ENCODE assay signal across 1 cellular context in the genomic region with DNA sequence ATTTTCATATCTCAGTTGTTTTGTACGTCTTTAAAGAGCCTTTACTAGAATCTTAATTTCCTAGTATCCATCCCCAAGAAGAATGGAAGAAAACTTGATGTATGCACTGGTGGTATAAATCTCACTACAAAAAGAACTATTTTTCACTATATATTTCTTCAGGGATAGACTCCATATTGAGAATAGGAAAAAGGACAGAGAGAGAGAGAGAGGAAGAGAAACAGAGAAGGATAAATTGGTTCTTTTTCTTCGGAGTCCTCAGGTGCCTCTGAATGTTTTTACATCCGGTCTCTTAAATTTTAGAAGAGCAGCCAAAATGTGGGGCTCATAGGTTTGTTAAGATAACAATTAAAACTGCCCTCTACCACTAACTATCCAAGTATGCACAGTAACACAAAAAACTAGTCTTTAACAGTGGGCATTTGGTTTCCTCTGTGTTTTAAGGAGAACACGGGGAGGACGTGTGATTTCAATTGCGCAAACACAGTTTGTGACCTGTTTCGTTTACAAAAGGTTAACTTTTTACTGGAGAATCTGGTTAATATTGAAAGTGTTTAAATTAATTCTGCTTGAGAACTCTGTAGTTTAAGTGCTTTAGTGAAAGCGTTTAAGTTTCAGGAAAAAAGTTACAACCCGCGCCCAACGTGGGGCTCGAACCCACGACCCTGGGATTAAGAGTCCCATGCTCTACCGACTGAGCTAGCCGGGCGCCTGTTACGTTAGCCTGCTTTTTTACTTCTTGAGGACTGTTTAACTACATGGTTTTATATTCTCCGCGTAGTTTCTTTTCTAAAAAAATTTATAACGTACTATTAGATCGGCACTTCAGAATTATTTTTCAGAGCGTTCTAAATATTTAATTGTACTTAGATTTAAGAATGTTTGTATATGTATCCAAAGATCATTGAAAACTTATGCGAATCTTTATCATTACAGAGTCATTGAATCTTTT.
TF ChIP-seq lines count a peak whose summit lies in the region.

No MANE protein-coding gene starts in this region.

TF ChIP-seq in K562, 482 proteins besides CTCF, POLR2A, EP300 and RAD21 (continued from another document and continues in another):
- TF ChIP-seq HMG20A (CRISPR knock-in tag; conservative IDR thresholded peaks at IDR 0.05), result no peak
- TF ChIP-seq RBFOX2 (IDR thresholded peaks at IDR 0.05; ENCODE audit: low read depth, low read length), result peak; percentile 24; the same call in 1 of the 2 replicates
- TF ChIP-seq, protein P1, sequence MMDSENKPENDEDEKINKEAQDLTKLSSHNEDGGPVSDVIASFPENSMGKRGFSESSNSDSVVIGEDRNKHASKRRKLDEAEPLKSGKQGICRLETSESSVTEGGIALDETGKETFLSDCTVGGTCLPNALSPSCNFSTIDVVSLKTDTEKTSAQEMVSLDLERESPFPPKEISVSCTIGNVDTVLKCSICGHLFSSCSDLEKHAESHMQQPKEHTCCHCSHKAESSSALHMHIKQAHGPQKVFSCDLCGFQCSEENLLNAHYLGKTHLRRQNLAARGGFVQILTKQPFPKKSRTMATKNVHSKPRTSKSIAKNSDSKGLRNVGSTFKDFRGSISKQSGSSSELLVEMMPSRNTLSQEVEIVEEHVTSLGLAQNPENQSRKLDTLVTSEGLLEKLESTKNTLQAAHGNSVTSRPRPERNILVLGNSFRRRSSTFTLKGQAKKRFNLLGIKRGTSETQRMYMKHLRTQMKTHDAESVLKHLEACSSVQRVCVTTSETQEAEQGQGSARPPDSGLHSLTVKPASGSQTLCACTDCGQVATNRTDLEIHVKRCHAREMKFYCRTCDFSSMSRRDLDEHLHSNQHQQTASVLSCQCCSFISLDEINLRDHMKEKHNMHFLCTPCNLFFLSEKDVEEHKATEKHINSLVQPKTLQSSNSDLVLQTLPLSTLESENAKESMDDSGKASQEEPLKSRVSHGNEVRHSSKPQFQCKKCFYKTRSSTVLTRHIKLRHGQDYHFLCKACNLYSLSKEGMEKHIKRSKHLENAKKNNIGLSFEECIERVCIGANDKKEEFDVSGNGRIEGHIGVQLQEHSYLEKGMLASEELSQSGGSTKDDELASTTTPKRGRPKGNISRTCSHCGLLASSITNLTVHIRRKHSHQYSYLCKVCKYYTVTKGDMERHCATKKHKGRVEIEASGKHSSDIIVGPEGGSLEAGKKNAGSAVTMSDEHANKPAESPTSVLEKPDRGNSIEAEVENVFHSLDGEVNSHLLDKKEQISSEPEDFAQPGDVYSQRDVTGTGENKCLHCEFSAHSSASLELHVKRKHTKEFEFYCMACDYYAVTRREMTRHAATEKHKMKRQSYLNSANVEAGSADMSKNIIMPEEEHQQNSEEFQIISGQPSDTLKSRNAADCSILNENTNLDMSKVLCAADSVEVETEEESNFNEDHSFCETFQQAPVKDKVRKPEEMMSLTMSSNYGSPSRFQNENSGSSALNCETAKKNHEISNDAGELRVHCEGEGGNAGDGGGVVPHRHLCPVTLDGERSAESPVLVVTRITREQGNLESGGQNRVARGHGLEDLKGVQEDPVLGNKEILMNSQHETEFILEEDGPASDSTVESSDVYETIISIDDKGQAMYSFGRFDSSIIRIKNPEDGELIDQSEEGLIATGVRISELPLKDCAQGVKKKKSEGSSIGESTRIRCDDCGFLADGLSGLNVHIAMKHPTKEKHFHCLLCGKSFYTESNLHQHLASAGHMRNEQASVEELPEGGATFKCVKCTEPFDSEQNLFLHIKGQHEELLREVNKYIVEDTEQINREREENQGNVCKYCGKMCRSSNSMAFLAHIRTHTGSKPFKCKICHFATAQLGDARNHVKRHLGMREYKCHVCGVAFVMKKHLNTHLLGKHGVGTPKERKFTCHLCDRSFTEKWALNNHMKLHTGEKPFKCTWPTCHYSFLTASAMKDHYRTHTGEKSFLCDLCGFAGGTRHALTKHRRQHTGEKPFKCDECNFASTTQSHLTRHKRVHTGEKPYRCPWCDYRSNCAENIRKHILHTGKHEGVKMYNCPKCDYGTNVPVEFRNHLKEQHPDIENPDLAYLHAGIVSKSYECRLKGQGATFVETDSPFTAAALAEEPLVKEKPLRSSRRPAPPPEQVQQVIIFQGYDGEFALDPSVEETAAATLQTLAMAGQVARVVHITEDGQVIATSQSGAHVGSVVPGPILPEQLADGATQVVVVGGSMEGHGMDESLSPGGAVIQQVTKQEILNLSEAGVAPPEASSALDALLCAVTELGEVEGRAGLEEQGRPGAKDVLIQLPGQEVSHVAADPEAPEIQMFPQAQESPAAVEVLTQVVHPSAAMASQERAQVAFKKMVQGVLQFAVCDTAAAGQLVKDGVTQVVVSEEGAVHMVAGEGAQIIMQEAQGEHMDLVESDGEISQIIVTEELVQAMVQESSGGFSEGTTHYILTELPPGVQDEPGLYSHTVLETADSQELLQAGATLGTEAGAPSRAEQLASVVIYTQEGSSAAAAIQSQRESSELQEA (IDR thresholded peaks at IDR 0.05; ENCODE audit: low read depth), result peak; percentile 44; the same call in 1 of the 2 replicates
- TF ChIP-seq ETV1 (tag; conservative IDR thresholded peaks at IDR 0.05; ENCODE audit: low read depth), result no peak; the same call in 1 of the 2 replicates
- no peak for TF ChIP-seq CREB5 (CRISPR knock-in tag; IDR thresholded peaks at IDR 0.05)
- no peak for TF ChIP-seq CCNT2 (IDR thresholded peaks at IDR 0.05; ENCODE audit: borderline replicate concordance, extremely low read depth, insufficient read length, low read depth, low read length)
- no peak for TF ChIP-seq UBTF (IDR thresholded peaks at IDR 0.05; ENCODE audit: borderline replicate concordance in 1 of 2, low read depth in 2 of 2, low read length in 2 of 2)
- no peak for TF ChIP-seq LEF1 (IDR thresholded peaks at IDR 0.05)
- TF ChIP-seq POU5F1 (IDR thresholded peaks at IDR 0.05; ENCODE audit: borderline replicate concordance, low read depth, low read length, partially characterized antibody), result no peak
- TF ChIP-seq BMI1 (IDR thresholded peaks at IDR 0.05; ENCODE audit: low read length), result no peak
- TF ChIP-seq NFRKB (IDR thresholded peaks at IDR 0.05; ENCODE audit: low read depth), result peak; percentile 25; the same call in 1 of the 2 replicates
- TF ChIP-seq SNRNP70 (optimal IDR thresholded peaks at IDR 0.05; ENCODE audit: low read depth, low read length), result no peak
- no peak for TF ChIP-seq NFIX (CRISPR knock-in tag; IDR thresholded peaks at IDR 0.05; ENCODE audit: low read depth)
- TF ChIP-seq TRIM24 (IDR thresholded peaks at IDR 0.05), result no peak
- no peak for TF ChIP-seq ZNF780A (CRISPR knock-in tag; IDR thresholded peaks at IDR 0.05)
- TF ChIP-seq, protein P2, sequence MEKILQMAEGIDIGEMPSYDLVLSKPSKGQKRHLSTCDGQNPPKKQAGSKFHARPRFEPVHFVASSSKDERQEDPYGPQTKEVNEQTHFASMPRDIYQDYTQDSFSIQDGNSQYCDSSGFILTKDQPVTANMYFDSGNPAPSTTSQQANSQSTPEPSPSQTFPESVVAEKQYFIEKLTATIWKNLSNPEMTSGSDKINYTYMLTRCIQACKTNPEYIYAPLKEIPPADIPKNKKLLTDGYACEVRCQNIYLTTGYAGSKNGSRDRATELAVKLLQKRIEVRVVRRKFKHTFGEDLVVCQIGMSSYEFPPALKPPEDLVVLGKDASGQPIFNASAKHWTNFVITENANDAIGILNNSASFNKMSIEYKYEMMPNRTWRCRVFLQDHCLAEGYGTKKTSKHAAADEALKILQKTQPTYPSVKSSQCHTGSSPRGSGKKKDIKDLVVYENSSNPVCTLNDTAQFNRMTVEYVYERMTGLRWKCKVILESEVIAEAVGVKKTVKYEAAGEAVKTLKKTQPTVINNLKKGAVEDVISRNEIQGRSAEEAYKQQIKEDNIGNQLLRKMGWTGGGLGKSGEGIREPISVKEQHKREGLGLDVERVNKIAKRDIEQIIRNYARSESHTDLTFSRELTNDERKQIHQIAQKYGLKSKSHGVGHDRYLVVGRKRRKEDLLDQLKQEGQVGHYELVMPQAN (IDR thresholded peaks at IDR 0.05; ENCODE audit: borderline replicate concordance), result no peak
- TF ChIP-seq KDM2B (CRISPR knock-in tag; IDR thresholded peaks at IDR 0.05), result no peak
- TF ChIP-seq NONO (IDR thresholded peaks at IDR 0.05; ENCODE audit: low read depth in 2 of 2, low read length in 1 of 2), result no peak
- TF ChIP-seq BACH1 (tag; IDR thresholded peaks at IDR 0.05), result no peak
- TF ChIP-seq ZC3H4 (CRISPR knock-in tag; IDR thresholded peaks at IDR 0.05; ENCODE audit: borderline replicate concordance), result no peak
- no peak for TF ChIP-seq ZNF655 (CRISPR knock-in tag; IDR thresholded peaks at IDR 0.05)
- TF ChIP-seq ATF3 (IDR thresholded peaks at IDR 0.05), result 0 out of 2 replicates have a peak, but pooled peaks have one; percentile 6
- TF ChIP-seq ATF3 (CRISPR knock-in tag; conservative IDR thresholded peaks at IDR 0.05), result no peak
- peak; percentile 22; the same call in 1 of the 2 replicates for TF ChIP-seq ILF3 (IDR thresholded peaks at IDR 0.05; ENCODE audit: borderline replicate concordance)
- no peak for TF ChIP-seq NR0B1 (IDR thresholded peaks at IDR 0.05; ENCODE audit: partially characterized antibody)
- TF ChIP-seq ZNF282 (CRISPR knock-in tag; IDR thresholded peaks at IDR 0.05), result no peak
- no peak for TF ChIP-seq SLC30A9 (CRISPR knock-in tag; IDR thresholded peaks at IDR 0.05)
